In the genomic region with DNA sequence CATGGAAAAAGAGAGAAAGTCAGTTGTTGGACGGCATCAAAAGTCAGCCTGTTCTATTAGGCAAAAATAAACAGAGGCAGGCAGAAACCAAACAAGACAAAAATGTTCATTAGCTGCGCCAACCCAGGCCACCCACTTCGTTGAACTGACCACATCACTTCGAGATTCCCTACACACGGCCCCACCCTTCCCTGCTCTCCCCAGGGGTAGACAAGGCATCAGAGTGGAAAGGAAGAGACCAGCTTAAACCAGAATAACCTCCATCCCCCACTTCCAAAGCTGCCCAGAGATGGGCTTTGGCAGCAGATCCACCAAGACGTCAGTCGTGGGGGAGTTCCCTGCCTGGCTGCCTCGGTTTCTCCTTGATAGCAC, we compare ENCODE assay signal across 13 cellular contexts.
"Had no signal": no experiment of that assay in that cellular context is flagged by ENCODE, and none has a peak within 500 bp of the region (broad histone marks: within the 10 kb centered on the region; RNA-seq: fewer than 3 reads in every experiment).

No MANE protein-coding gene starts in this region.

- H3K27ac ChIP-seq: dorsolateral prefrontal cortex, parathyroid adenoma had no signal

- DNase-seq: activated CD4-positive, alpha-beta memory T cell treated with anti-CD3 and anti-CD28 coated beads, Interleukin-2, amount 10 ng/mL, durations not matched to agents 7 days and 5 days; activated CD4-positive, alpha-beta T cell treated with anti-CD3 and anti-CD28 coated beads for 36 hours; activated naive CD4-positive, alpha-beta T cell treated with anti-CD3 and anti-CD28 coated beads, Interleukin-2, amount 10 ng/mL, durations not matched to agents 7 days and 5 days; activated T-cell treated with anti-CD3 and anti-CD28 coated beads, Interleukin-2, amount 50 U/mL, for 24 hours; dorsolateral prefrontal cortex; midbrain; naive thymus-derived CD4-positive, alpha-beta T cell; stimulated activated CD4-positive, alpha-beta T cell treated with anti-CD3 and anti-CD28 coated beads, Interleukin-4, amount 100 ng/mL, for 4 hours; stimulated activated CD8-positive, alpha-beta memory T cell treated with anti-CD3 and anti-CD28 coated beads, Interleukin-4, amount 100 ng/mL, for 48 hours; stimulated activated naive CD8-positive, alpha-beta T cell treated with anti-CD3 and anti-CD28 coated beads, Interleukin-15, Interleukin-2, amounts not matched to agents 100 U/mL and 50 U/mL, for 24 hours had no signal

- H3K4me3 ChIP-seq: dorsolateral prefrontal cortex, lung, skin epidermis had no signal

- H3K4me1 ChIP-seq: parathyroid adenoma had no signal

- ATAC-seq: activated CD4-positive, alpha-beta T cell treated with anti-CD3 and anti-CD28 coated beads for 36 hours; naive thymus-derived CD4-positive, alpha-beta T cell; stimulated activated naive CD8-positive, alpha-beta T cell treated with anti-CD3 and anti-CD28 coated beads, Interleukin-15, Interleukin-2, amounts not matched to agents 100 U/mL and 50 U/mL, for 24 hours had no signal
